In the genomic region with DNA sequence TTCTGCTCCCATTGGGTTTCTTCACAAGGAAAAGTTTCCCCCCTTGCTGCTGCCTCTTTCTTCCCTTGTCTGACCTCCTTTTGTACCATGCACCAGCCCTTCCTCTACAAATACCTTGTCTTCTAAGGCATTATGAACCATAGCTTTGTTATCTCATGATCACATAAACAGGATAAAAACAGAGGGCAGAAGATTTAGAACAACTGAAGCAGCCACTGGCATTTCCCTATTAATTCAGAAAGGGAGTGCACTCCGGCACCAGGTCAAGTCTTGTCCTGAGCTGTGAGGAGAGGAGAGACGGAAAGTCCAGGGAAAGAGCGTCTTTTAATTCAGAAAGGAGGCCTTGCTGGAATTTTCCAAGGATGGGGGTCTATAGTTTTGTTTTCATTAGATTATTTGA, we compare ENCODE assay signal across 24 cellular contexts.
"Had no signal": no experiment of that assay in that cellular context is flagged by ENCODE, and none has a peak within 500 bp of the region (broad histone marks: within the 10 kb centered on the region; RNA-seq: fewer than 3 reads in every experiment).

No MANE protein-coding gene starts in this region.

- H3K36me3 ChIP-seq: breast epithelium, esophagus muscularis mucosa, right atrium auricular region, sigmoid colon, suprapubic skin, tibial nerve, upper lobe of right lung had no signal

- H3K27me3 ChIP-seq: breast epithelium, esophagus muscularis mucosa, right atrium auricular region, sigmoid colon, suprapubic skin, tibial nerve, upper lobe of right lung had no signal

- H3K4me3 Mint-ChIP-seq: naive B cell, nephron progenitor cell had no signal

- H3K4me1 ChIP-seq: breast epithelium, right atrium auricular region, suprapubic skin, tibial nerve, upper lobe of right lung had no signal

- H3K27ac Mint-ChIP-seq: nephron progenitor cell had no signal

- ATAC-seq: left cardiac atrium, left ventricle myocardium superior, upper lobe of right lung had no signal

- H3K27ac ChIP-seq: breast epithelium, coronary artery, dorsolateral prefrontal cortex, epithelial cell of prostate, esophagus muscularis mucosa, right atrium auricular region, suprapubic skin, tibial nerve, upper lobe of right lung had no signal

- H3K4me3 ChIP-seq: breast epithelium, coronary artery, dorsolateral prefrontal cortex, esophagus muscularis mucosa, lung, right atrium auricular region, sigmoid colon, suprapubic skin, tibial nerve, upper lobe of right lung had no signal

- H3K36me3 Mint-ChIP-seq: naive B cell had no signal

- DNase-seq: central memory CD4-positive, alpha-beta T cell; dorsolateral prefrontal cortex; effector CD8-positive, alpha-beta T cell; foreskin fibroblast; kidney; left cardiac atrium; left ventricle myocardium superior; midbrain; naive B cell; nephron progenitor cell; posterior cingulate gyrus; sigmoid colon; small intestine; stimulated activated CD4-positive, alpha-beta T cell treated with anti-CD3 and anti-CD28 coated beads, Interleukin-2, amount 100 ng/mL, for 48 hours; stimulated activated naive CD4-positive, alpha-beta T cell treated with Interleukin-2 at 50 U/mL for 16 hours; upper lobe of right lung had no signal

- H3K9me3 ChIP-seq: breast epithelium, esophagus muscularis mucosa, right atrium auricular region, sigmoid colon, suprapubic skin, tibial nerve, upper lobe of right lung had no signal
